In genomic region chr13:27147530-27148170, GRCh38 we compare ENCODE assay signal across 9 cellular contexts. TPM values are rescaled to one million over a fixed set of nuclear protein-coding genes. Genes with fewer than 3 reads are reported as not detected.
DNase-seq lines count a peak whose midpoint lies in the region; ATAC-seq and TF ChIP-seq lines count a peak whose summit lies in the region.
"Had no signal": no experiment of that assay in that cellular context is flagged by ENCODE, and none has a peak within 500 bp of the region (broad histone marks: within the 10 kb centered on the region; RNA-seq: fewer than 3 reads in every experiment).

No MANE protein-coding gene starts in this region.

- no peak overlapping the region for H3K27ac ChIP-seq in PC-9

- H3K36me3 ChIP-seq in PC-9 (ENCODE audit: low read depth): no peaks in the 10 kb centered on the region

- no peaks in the 10 kb centered on the region for H3K9me2 ChIP-seq in PC-9 (ENCODE audit: insufficient read depth)

- no peaks in the 10 kb centered on the region for H4K20me1 ChIP-seq in PC-9 (ENCODE audit: insufficient read depth)

- ATAC-seq in GM19467 (IDR thresholded peaks at IDR 0.05; ENCODE audit: unreplicated experiment): peak; percentile 44
- ATAC-seq in HG03139 (IDR thresholded peaks at IDR 0.05; ENCODE audit: unreplicated experiment): peak; percentile 44

- H3K4me2 ChIP-seq in PC-9: no peak overlapping the region

- H3K4me3 ChIP-seq in astrocyte of the spinal cord (ENCODE audit: low read depth, low read length) (no peak overlapping the region), PC-9 (no peak overlapping the region)

- POLR2A ChIA-PET in PC-9 (lab: Charles Lee; ENCODE audit: unreplicated experiment): no interaction called here

- 0 out of 2 replicates have a peak, but pooled peaks cover 5% of the 10 kb centered on the region for H3K4me1 ChIP-seq in PC-9 (replicated peaks; ENCODE audit: insufficient read depth)

- no peak overlapping the region for H2AFZ ChIP-seq in PC-9

- no peaks in the 10 kb centered on the region for H3F3A ChIP-seq in PC-9 (ENCODE audit: insufficient read depth, low read depth)

- TF ChIP-seq CTCF in GM13976 (IDR thresholded peaks at IDR 0.05; ENCODE audit: borderline replicate concordance, control extremely low read depth, extremely low read depth, insufficient read depth, missing control alignments): no peak
- TF ChIP-seq CTCF in astrocyte of the spinal cord (IDR thresholded peaks at IDR 0.05; ENCODE audit: low read depth, low read length): no peak
- no peak for TF ChIP-seq CTCF in PC-9 (conservative IDR thresholded peaks at IDR 0.05)

- H3K9me3 ChIP-seq in PC-9 (ENCODE audit: insufficient read depth, low read depth): no peaks in the 10 kb centered on the region

- in situ Hi-C loops in GM13976 (cut with MboI; ENCODE audit: low sequenced_read_pairs, unreplicated experiment) (no loop called here), astrocyte of the spinal cord (cut with HindIII; ENCODE audit: low sequenced_read_pairs) (no loop called here)

- no peaks in the 10 kb centered on the region for H3K27me3 ChIP-seq in PC-9 (ENCODE audit: insufficient read depth, low read depth)

- BruUV-seq in PC-9 (replicated peaks; lab: Mats Ljungman, UMichigan): no TSS peak

- DNase-seq in GM13976 (ENCODE audit: low spot score): peak; percentile 59
- DNase-seq in astrocyte of the spinal cord (ENCODE audit: low read depth, low spot score): peak; percentile 11
- no peak for DNase-seq in NCI-H446 (lab: John Stamatoyannopoulos, UW)
- DNase-seq in pons (ENCODE audit: low spot score): no peak
- no peak for DNase-seq in PC-9
- DNase-seq in NCI-H1930 (lab: John Stamatoyannopoulos, UW): no peak
- DNase-seq: stimulated activated CD4-positive, alpha-beta T cell treated with anti-CD3 and anti-CD28 coated beads, Interleukin-15, amount 100 ng/mL, for 24 hours had no signal

- intact Hi-C loops in PC-9 (cut with micrococcal nuclease; ENCODE audit: unreplicated experiment): no loop called here

- peaks cover 68% of the 10 kb centered on the region for H3K79me2 ChIP-seq in PC-9 (ENCODE audit: low read depth)

- CTCF ChIA-PET in PC-9 (lab: Charles Lee): no interaction called here

RNA-seq across cellular contexts. Expression of gene USP12, which starts 24.0 kb away (rescaled TPM):
- total RNA-seq in PC-9 (2021): 15.4 and 20.8 TPM in 2 replicates

Comparison
In these comparisons a context has a peak if more than half of its experiments do, and no peak if none do; other contexts are left out.
1. DNase-seq: peak in GM13976 (single experiment) and astrocyte of the spinal cord (single experiment); none in NCI-H446 (0 of 2), pons (single experiment), PC-9 (0 of 2) and NCI-H1930 (0 of 2).